22 cellular contexts compared by ENCODE assay signal in genomic region chr20:52610749-52611148, GRCh38.
DNase-seq lines count a peak whose midpoint lies in the region; ATAC-seq, FAIRE-seq and TF ChIP-seq lines count a peak whose summit lies in the region.
"Had no signal": no experiment of that assay in that cellular context is flagged by ENCODE, and none has a peak within 500 bp of the region (broad histone marks: within the 10 kb centered on the region; RNA-seq: fewer than 3 reads in every experiment).

No MANE protein-coding gene starts in this region.

- no peak overlapping the region for H3K4me3 Mint-ChIP-seq in stimulated activated memory B cell treated with anti-CD40 and anti-IgM and Interleukin-4, amounts not matched to agents 10 μg/mL and 1 μg/mL and 100 μg/mL, for 72 hours
- no peak overlapping the region for H3K4me3 Mint-ChIP-seq in natural killer cell
- H3K4me3 Mint-ChIP-seq: B cell; CD4-positive, alpha-beta T cell; CD8-positive, alpha-beta T cell had no signal

- H3K9me1 ChIP-seq in K562 (ENCODE audit: control insufficient read depth, insufficient read depth, low read length): no peaks in the 10 kb centered on the region

- TF ChIP-seq CTCF in HEK293 (tag by site-specific recombination; IDR thresholded peaks at IDR 0.05): no peak
- TF ChIP-seq CTCF in K562 (IDR thresholded peaks at IDR 0.05 in 2 of 3, conservative IDR thresholded peaks at IDR 0.05 in 1 of 3; ENCODE audit: insufficient read depth in 2 of 3, low read depth in 1 of 3, low read length in 3 of 3): no peak
- TF ChIP-seq CTCF in natural killer cell (IDR thresholded peaks at IDR 0.05): no peak

- peaks cover 11% of the 10 kb centered on the region for H3K9me3 Mint-ChIP-seq in stimulated activated memory B cell treated with anti-CD40 and anti-IgM and Interleukin-4, amounts not matched to agents 10 μg/mL and 1 μg/mL and 100 μg/mL, for 72 hours
- H3K9me3 Mint-ChIP-seq in natural killer cell: no peaks in the 10 kb centered on the region
- H3K9me3 Mint-ChIP-seq: CD4-positive, alpha-beta T cell; CD8-positive, alpha-beta T cell had no signal

- no peaks in the 10 kb centered on the region for H4K20me1 ChIP-seq in K562 (replicated peaks; ENCODE audit: control insufficient read depth, insufficient read depth, low read length)
- H4K20me1 ChIP-seq: BLaER1 treated with 17β-estradiol and CSF1 and Interleukin-3, amounts not matched to agents 10 nM and 100 nM had no signal

- H3K4me3 ChIP-seq in HEK293 (ENCODE audit: low read depth, low read length) (no peak overlapping the region), K562 (no peak overlapping the region)
- H3K4me3 ChIP-seq: BLaER1 treated with 17β-estradiol and CSF1 and Interleukin-3, amounts not matched to agents 10 nM and 100 nM had no signal

- H3K9ac ChIP-seq in K562 (ENCODE audit: insufficient read depth in 1 of 2, low read depth in 2 of 2, low read length in 2 of 2): no peak overlapping the region
- H3K9ac ChIP-seq: BLaER1 treated with 17β-estradiol and CSF1 and Interleukin-3, amounts not matched to agents 10 nM and 100 nM had no signal

- H3K4me1 Mint-ChIP-seq in stimulated activated memory B cell treated with anti-CD40 and anti-IgM and Interleukin-4, amounts not matched to agents 10 μg/mL and 1 μg/mL and 100 μg/mL, for 72 hours: no peaks in the 10 kb centered on the region
- no peaks in the 10 kb centered on the region for H3K4me1 Mint-ChIP-seq in natural killer cell
- H3K4me1 Mint-ChIP-seq: B cell had no signal

- H3K36me3 ChIP-seq in HEK293 (ENCODE audit: control insufficient read depth in 2 of 2, insufficient read depth in 1 of 2, low read length in 2 of 2) (no peaks in the 10 kb centered on the region), K562 (ENCODE audit: control insufficient read depth, insufficient read depth, low read length) (no peaks in the 10 kb centered on the region)
- H3K36me3 ChIP-seq: BLaER1 treated with 17β-estradiol and CSF1 and Interleukin-3, amounts not matched to agents 10 nM and 100 nM had no signal

- H3K9me3 ChIP-seq in HEK293 (ENCODE audit: control insufficient read depth, insufficient read depth, low read depth, low read length) (no peaks in the 10 kb centered on the region), K562 (replicated peaks; ENCODE audit: control insufficient read depth, insufficient read depth, low read depth, low read length) (no peaks in the 10 kb centered on the region)
- H3K9me3 ChIP-seq: Caco-2 had no signal

- H3K27me3 ChIP-seq in K562 (ENCODE audit: control insufficient read depth in 2 of 2, insufficient read depth in 2 of 2, low read length in 2 of 2): no peaks in the 10 kb centered on the region
- H3K27me3 ChIP-seq: BLaER1 treated with 17β-estradiol and CSF1 and Interleukin-3, amounts not matched to agents 10 nM and 100 nM had no signal

- no peak for ATAC-seq in K562
- ATAC-seq in stimulated activated memory B cell treated with anti-CD40 and anti-IgM and Interleukin-4, amounts not matched to agents 10 μg/mL and 1 μg/mL and 100 μg/mL, for 72 hours: no peak
- no peak for ATAC-seq in GM18519 (IDR thresholded peaks at IDR 0.05; ENCODE audit: low FRiP score, unreplicated experiment)
- no peak for ATAC-seq in natural killer cell
- ATAC-seq in HG02885 (IDR thresholded peaks at IDR 0.05; ENCODE audit: poor library complexity, unreplicated experiment): no peak
- ATAC-seq: CD8-positive, alpha-beta T cell had no signal

- H3K27me3 Mint-ChIP-seq in stimulated activated memory B cell treated with anti-CD40 and anti-IgM and Interleukin-4, amounts not matched to agents 10 μg/mL and 1 μg/mL and 100 μg/mL, for 72 hours: peaks cover 2% of the 10 kb centered on the region
- peaks cover 17 to 27% of the 10 kb centered on the region in 2 donors for H3K27me3 Mint-ChIP-seq in natural killer cell (ENCODE audit: low read depth in 2 of 2)

- no TSS peak for BruUV-seq in K562 (replicated peaks; lab: Mats Ljungman, UMichigan)

- CTCF ChIA-PET in HEK293 (lab: Yijun Ruan, JAX): no interaction called here
- CTCF ChIA-PET in K562 (lab: Yijun Ruan, JAX; ENCODE audit: low intra/inter-chr PET ratio): interaction anchor here (0.7 kb wide), 1 partner anchor 17 kb away, joined by 6 read pairs; no protein-coding TSS in a partner anchor

- POLR2A ChIA-PET in HEK293 (lab: Yijun Ruan, JAX): no interaction called here
- POLR2A ChIA-PET in K562 (lab: Yijun Ruan, JAX): no interaction called here

- no peak overlapping the region for H2AFZ ChIP-seq in K562 (ENCODE audit: low read depth, low read length)

- FAIRE-seq in HTR-8/SVneo (lab: Jason Lieb, UNC): peak; percentile 71
- no peak for FAIRE-seq in K562 (lab: Jason Lieb, UNC)
- FAIRE-seq: A204.1, D721Med, G401.6, GM12891 had no signal

- H3K79me2 ChIP-seq in K562 (ENCODE audit: control insufficient read depth, insufficient read depth, low read length): no peaks in the 10 kb centered on the region

- intact Hi-C loops in K562 (cut with micrococcal nuclease): no loop called here
- intact Hi-C loops in natural killer cell (cut with micrococcal nuclease): no loop called here

- no peak overlapping the region for H3K27ac ChIP-seq in HEK293 (ENCODE audit: extremely low read depth, low read depth, low read length)
- H3K27ac ChIP-seq in K562 (ENCODE audit: extremely low read depth, low read depth, low read length): no peak overlapping the region
- H3K27ac ChIP-seq: BLaER1 treated with 17β-estradiol and CSF1 and Interleukin-3, amounts not matched to agents 10 nM and 100 nM; C4-2B had no signal

- TF ChIP-seq POLR2A in K562 (conservative IDR thresholded peaks at IDR 0.05): no peak

- TF ChIP-seq RAD21 in K562 (CRISPR knock-in tag; conservative IDR thresholded peaks at IDR 0.05 in 1 of 2, IDR thresholded peaks at IDR 0.05 in 1 of 2): no peak

- H3K4me1 ChIP-seq in HEK293 (ENCODE audit: control insufficient read depth, insufficient read depth, low read length): no peaks in the 10 kb centered on the region
- no peaks in the 10 kb centered on the region for H3K4me1 ChIP-seq in K562 (replicated peaks in 1 of 2; ENCODE audit: control insufficient read depth in 2 of 2, insufficient read depth in 2 of 2, low read length in 2 of 2)
- H3K4me1 ChIP-seq: Caco-2 had no signal

- no peak for TF ChIP-seq EP300 in K562 (IDR thresholded peaks at IDR 0.05; ENCODE audit: low read length)

- H3K4me2 ChIP-seq in K562 (ENCODE audit: insufficient read depth, low read length): no peak overlapping the region
- H3K4me2 ChIP-seq: BLaER1 treated with 17β-estradiol and CSF1 and Interleukin-3, amounts not matched to agents 10 nM and 100 nM had no signal

- peak overlapping the region; percentile 51 for H3K27ac Mint-ChIP-seq in stimulated activated memory B cell treated with anti-CD40 and anti-IgM and Interleukin-4, amounts not matched to agents 10 μg/mL and 1 μg/mL and 100 μg/mL, for 72 hours
- H3K27ac Mint-ChIP-seq in natural killer cell: no peak overlapping the region
- H3K27ac Mint-ChIP-seq: B cell; CD4-positive, alpha-beta T cell; CD8-positive, alpha-beta T cell had no signal

- no peak for DNase-seq in HTR-8/SVneo (ENCODE audit: insufficient read length, low spot score)
- no peak for DNase-seq in K562 (ENCODE audit: extremely low read depth in 1 of 4, low spot score in 3 of 4)
- DNase-seq in natural killer cell: no peak
- DNase-seq: 8988T; ACHN; Caco-2; Calu3; CD4-positive, alpha-beta T cell; CD8-positive, alpha-beta T cell; DMS79 treated with DMSO at 0.1 percent for 48 hours; GF-D8 had no signal

- no peaks in the 10 kb centered on the region for H3K36me3 Mint-ChIP-seq in stimulated activated memory B cell treated with anti-CD40 and anti-IgM and Interleukin-4, amounts not matched to agents 10 μg/mL and 1 μg/mL and 100 μg/mL, for 72 hours
- H3K36me3 Mint-ChIP-seq in natural killer cell: no peaks in the 10 kb centered on the region
- H3K36me3 Mint-ChIP-seq: CD8-positive, alpha-beta T cell had no signal

- in situ Hi-C loops in K562 (cut with MboI): no loop called here

TF ChIP-seq in HEK293, 187 proteins besides CTCF, POLR2A, EP300 and RAD21:
- TF ChIP-seq ZNF548 (tag by site-specific recombination; IDR thresholded peaks at IDR 0.05) (no peak), ZNF791 (tag by site-specific recombination; IDR thresholded peaks at IDR 0.05) (peak; percentile 36; the same call in 1 of the 2 replicates), ZNF366 (tag by site-specific recombination; conservative IDR thresholded peaks at IDR 0.05) (peak; percentile 84), ZNF521 (tag by site-specific recombination; IDR thresholded peaks at IDR 0.05) (0 out of 2 replicates have a peak, but pooled peaks have one; percentile 64), ZNF555 (tag by site-specific recombination; conservative IDR thresholded peaks at IDR 0.05) (no peak)
